ENCODE assay signal across 27 cellular contexts in the genomic region with DNA sequence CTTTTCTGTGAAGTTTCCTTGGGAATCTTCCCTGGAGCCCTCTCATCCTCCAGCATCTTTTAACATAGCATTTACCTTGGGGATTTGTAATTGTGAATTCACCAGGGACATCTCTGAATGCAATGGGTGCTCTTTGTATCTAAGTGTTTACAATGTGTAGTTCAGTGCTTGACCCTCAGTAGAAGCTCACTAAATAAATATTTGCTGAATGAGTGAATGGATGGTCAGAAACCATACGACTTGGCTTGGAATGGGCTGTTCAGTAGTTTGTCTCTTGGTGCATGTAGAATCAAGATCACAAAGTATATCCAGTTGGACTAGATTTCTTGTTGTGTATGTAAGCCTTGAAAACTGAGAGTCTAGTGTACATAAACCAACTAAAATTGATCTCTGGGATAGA.
DNase-seq lines count a peak whose midpoint lies in the region; ATAC-seq and TF ChIP-seq lines count a peak whose summit lies in the region.
"Had no signal": no experiment of that assay in that cellular context is flagged by ENCODE, and none has a peak within 500 bp of the region (broad histone marks: within the 10 kb centered on the region; RNA-seq: fewer than 3 reads in every experiment).

No MANE protein-coding gene starts in this region.

- DNase-seq in DMS53 treated with DMSO at 0.1 percent for 48 hours (lab: John Stamatoyannopoulos, UW; ENCODE audit: unreplicated experiment) = peak; percentile 96
- peak; percentile 67 for DNase-seq in NCI-H510A treated with DMSO at 0.1 percent for 48 hours (lab: John Stamatoyannopoulos, UW)
- peak; percentile 18 to 22 for DNase-seq in SHP77 (lab: John Stamatoyannopoulos, UW)
- DNase-seq in adrenal gland = no peak
- DNase-seq in activated CD8-positive, alpha-beta T cell treated with anti-CD3 and anti-CD28 coated beads for 36 hours = no peak
- DNase-seq: ACHN; Caco-2; CD4-positive, alpha-beta memory T cell; DMS 273 treated with DMSO at 0.1 percent for 48 hours; GDM1; H7; HFFc6; MM.1S; NCI-H1048; NCI-H1417 treated with DMSO at 0.1 percent for 48 hours; NCI-H187 treated with DMSO at 0.1 percent for 48 hours; NCI-H345; NCI-H526; OCI-M1; Right ventricle myocardium superior; T-cell had no signal

- H3K27me3 Mint-ChIP-seq in activated CD8-positive, alpha-beta T cell treated with anti-CD3 and anti-CD28 coated beads for 36 hours = no peaks in the 10 kb centered on the region
- H3K27me3 Mint-ChIP-seq: T-cell had no signal

- TF ChIP-seq CTCF in C4-2B (conservative IDR thresholded peaks at IDR 0.05) = no peak
- TF ChIP-seq CTCF in adrenal gland (IDR thresholded peaks at IDR 0.05) = no peak
- no peak for TF ChIP-seq CTCF in activated CD8-positive, alpha-beta T cell treated with anti-CD3 and anti-CD28 coated beads for 36 hours (IDR thresholded peaks at IDR 0.05)

- H3K36me3 ChIP-seq in adrenal gland (replicated peaks in 1 of 2) = no peaks in the 10 kb centered on the region
- H3K36me3 ChIP-seq: BLaER1 had no signal

- H3K4me3 ChIP-seq in adrenal gland = no peak overlapping the region
- H3K4me3 ChIP-seq: BLaER1, K562 had no signal

- H3K4me1 Mint-ChIP-seq in activated CD8-positive, alpha-beta T cell treated with anti-CD3 and anti-CD28 coated beads for 36 hours (ENCODE audit: low read depth) = peaks cover 12% of the 10 kb centered on the region
- H3K4me1 Mint-ChIP-seq: CD4-positive, alpha-beta memory T cell; T-cell had no signal

- no peak overlapping the region for H3K27ac Mint-ChIP-seq in activated CD8-positive, alpha-beta T cell treated with anti-CD3 and anti-CD28 coated beads for 36 hours
- H3K27ac Mint-ChIP-seq: CD4-positive, alpha-beta memory T cell; HFFc6; T-cell; T-helper 2 cell treated with Interferon-gamma antibody and Interleukin-4, amounts not matched to agents 5 μg/mL and 100 μg/mL, for 36 hours had no signal

- ATAC-seq in GM18498 (IDR thresholded peaks at IDR 0.05; ENCODE audit: unreplicated experiment) = no peak
- no peak for ATAC-seq in activated CD8-positive, alpha-beta T cell treated with anti-CD3 and anti-CD28 coated beads for 36 hours
- ATAC-seq: K562, SK-N-SH treated with all-trans-retinoic acid at 6 μM for 48 hours, T-cell had no signal

- H3K27me3 ChIP-seq in adrenal gland = no peaks in the 10 kb centered on the region
- H3K27me3 ChIP-seq: BLaER1 had no signal

- CTCF ChIA-PET in activated CD8-positive, alpha-beta T cell treated with anti-CD3 and anti-CD28 coated beads for 36 hours (lab: Charles Lee) = no interaction called here

- 81 to 87% (median 85%) methylated on average over 1 of the region's 1 CpG for WGBS in adrenal gland, 4 donors

- TF ChIP-seq POLR2A in adrenal gland (IDR thresholded peaks at IDR 0.05) = no peak

- H3K27ac ChIP-seq in C4-2B (peak overlapping the region; percentile 75; the same call in 1 of the 2 replicates), adrenal gland (no peak overlapping the region)
- H3K27ac ChIP-seq: BLaER1 had no signal

- no peaks in the 10 kb centered on the region for H3K9me3 Mint-ChIP-seq in activated CD8-positive, alpha-beta T cell treated with anti-CD3 and anti-CD28 coated beads for 36 hours
- H3K9me3 Mint-ChIP-seq: HFFc6; T-helper 2 cell treated with Interferon-gamma antibody and Interleukin-4, amounts not matched to agents 5 μg/mL and 100 μg/mL, for 36 hours had no signal

- intact Hi-C loops in adrenal gland (cut with DNase I) = no loop called here
- intact Hi-C loops in activated CD8-positive, alpha-beta T cell treated with anti-CD3 and anti-CD28 coated beads for 36 hours (cut with micrococcal nuclease) = no loop called here

- no peak overlapping the region for H3K4me3 Mint-ChIP-seq in activated CD8-positive, alpha-beta T cell treated with anti-CD3 and anti-CD28 coated beads for 36 hours
- H3K4me3 Mint-ChIP-seq: CD4-positive, alpha-beta memory T cell; HFFc6; T-cell; T-helper 2 cell treated with Interferon-gamma antibody and Interleukin-4, amounts not matched to agents 5 μg/mL and 100 μg/mL, for 36 hours had no signal

- POLR2A ChIA-PET in activated CD8-positive, alpha-beta T cell treated with anti-CD3 and anti-CD28 coated beads for 36 hours (lab: Charles Lee) = no interaction called here

- no peaks in the 10 kb centered on the region for H3K36me3 Mint-ChIP-seq in activated CD8-positive, alpha-beta T cell treated with anti-CD3 and anti-CD28 coated beads for 36 hours (ENCODE audit: low read depth)
- H3K36me3 Mint-ChIP-seq: CD4-positive, alpha-beta memory T cell; T-cell had no signal

- H3K9me3 ChIP-seq in adrenal gland (replicated peaks in 1 of 3) = no peaks in the 10 kb centered on the region
- H3K9me3 ChIP-seq: BLaER1, Caco-2 had no signal

- H3K4me1 ChIP-seq in adrenal gland (replicated peaks in 1 of 2) = no peaks in the 10 kb centered on the region
- H3K4me1 ChIP-seq: BLaER1, Caco-2 had no signal

Comparison
In these comparisons a context has a peak if more than half of its experiments do, and no peak if none do; other contexts are left out.
1. DNase-seq: peak in DMS53 treated with DMSO at 0.1 percent for 48 hours (single experiment), NCI-H510A treated with DMSO at 0.1 percent for 48 hours (single experiment) and SHP77 (2 of 2); none in adrenal gland (0 of 7) and activated CD8-positive, alpha-beta T cell treated with anti-CD3 and anti-CD28 coated beads for 36 hours (single experiment).